9 cellular contexts compared by ENCODE assay signal in genomic region chr19:41325640-41325946, GRCh38. TPM values are rescaled to one million over a fixed set of nuclear protein-coding genes. Genes with fewer than 3 reads are reported as not detected.
A peak's percentile ranks its signal among the peaks of the same experiment; 100 is the strongest.
DNase-seq lines count a peak whose midpoint lies in the region; ATAC-seq lines count a peak whose summit lies in the region.
"Had no signal": no experiment of that assay in that cellular context is flagged by ENCODE, and none has a peak within 500 bp of the region (broad histone marks: within the 10 kb centered on the region; RNA-seq: fewer than 3 reads in every experiment).

No MANE protein-coding gene starts in this region.

- peaks cover 35% of the 10 kb centered on the region for H3K4me1 ChIP-seq in iPS-20b (ENCODE audit: insufficient read depth, low read length)
- peaks cover 68 to 81% (median 80%) of the 10 kb centered on the region in 3 donors for H3K4me1 ChIP-seq in skeletal muscle tissue (ENCODE audit: control insufficient read depth in 3 of 3, insufficient read depth in 3 of 3, low read length in 3 of 3)
- H3K4me1 ChIP-seq in Karpas-422 (ENCODE audit: low read length): peaks cover 33% of the 10 kb centered on the region

- no peak overlapping the region for H2AFZ ChIP-seq in Karpas-422 (ENCODE audit: low read length)

- peak overlapping the region; percentile 38 for H3K4me3 ChIP-seq in H7 (ENCODE audit: insufficient read depth, low read depth, low read length)
- peak overlapping the region; percentile 69; the same call in 1 of the 2 replicates for H3K4me3 ChIP-seq in iPS-20b (ENCODE audit: low read length)
- peak overlapping the region; percentile 52 to 75 (median 75) for H3K4me3 ChIP-seq in skeletal muscle tissue (ENCODE audit: low read length in 3 of 3)
- H3K4me3 ChIP-seq in Karpas-422 (ENCODE audit: low read length): no peak overlapping the region

- H3K27me3 Mint-ChIP-seq in activated naive CD8-positive, alpha-beta T cell treated with anti-CD3 and anti-CD28 coated beads, Interleukin-2, amount 50 U/mL, for 24 hours: no peaks in the 10 kb centered on the region

- H3K4me3 Mint-ChIP-seq in activated naive CD8-positive, alpha-beta T cell treated with anti-CD3 and anti-CD28 coated beads, Interleukin-2, amount 50 U/mL, for 24 hours: no peak overlapping the region

- H3K27me3 ChIP-seq in H7 (ENCODE audit: control insufficient read depth, insufficient read depth, low read length) (no peaks in the 10 kb centered on the region), iPS-20b (ENCODE audit: insufficient read depth, low read length) (peaks cover 11% of the 10 kb centered on the region; the same call in 1 of the 2 replicates), skeletal muscle tissue (ENCODE audit: control insufficient read depth in 3 of 3, insufficient read depth in 3 of 3, low read length in 3 of 3) (no peaks in the 10 kb centered on the region), Karpas-422 (ENCODE audit: low read length) (no peaks in the 10 kb centered on the region)

- no peak for ATAC-seq in activated naive CD8-positive, alpha-beta T cell treated with anti-CD3 and anti-CD28 coated beads, Interleukin-2, amount 50 U/mL, for 24 hours

- H3K79me2 ChIP-seq in Karpas-422 (ENCODE audit: low read length): peaks cover 18% of the 10 kb centered on the region

- no peak overlapping the region for H3K27ac ChIP-seq in iPS-20b (ENCODE audit: low read length)
- peak overlapping the region; percentile 89 for H3K27ac ChIP-seq in skeletal muscle tissue (ENCODE audit: low read depth, low read length)
- H3K27ac ChIP-seq in Karpas-422 (ENCODE audit: low read length): no peak overlapping the region

- H3K36me3 ChIP-seq in H7 (replicated peaks; ENCODE audit: control insufficient read depth, insufficient read depth, low read length) (peaks cover 3% of the 10 kb centered on the region), iPS-20b (ENCODE audit: insufficient read depth, low read depth, low read length) (peaks cover 2% of the 10 kb centered on the region; the same call in 1 of the 2 replicates), skeletal muscle tissue (ENCODE audit: control insufficient read depth in 3 of 3, insufficient read depth in 3 of 3, low read length in 3 of 3) (peaks cover 8 to 26% (median 12%) of the 10 kb centered on the region in 3 donors), Karpas-422 (ENCODE audit: insufficient read depth, low read length) (no peaks in the 10 kb centered on the region; the same call in 1 of the 2 replicates)

- H4K20me1 ChIP-seq in Karpas-422 (ENCODE audit: insufficient read depth, low read depth, low read length): no peaks in the 10 kb centered on the region

- no peak overlapping the region for H3K4me2 ChIP-seq in Karpas-422 (ENCODE audit: low read depth, low read length, poor library complexity, severe bottlenecking)

- peaks cover 68% of the 10 kb centered on the region for H3K4me1 Mint-ChIP-seq in activated naive CD8-positive, alpha-beta T cell treated with anti-CD3 and anti-CD28 coated beads, Interleukin-2, amount 50 U/mL, for 24 hours

- peaks cover 30% of the 10 kb centered on the region for H3K36me3 Mint-ChIP-seq in activated naive CD8-positive, alpha-beta T cell treated with anti-CD3 and anti-CD28 coated beads, Interleukin-2, amount 50 U/mL, for 24 hours (ENCODE audit: low read depth)

- no peaks in the 10 kb centered on the region for H3K9me3 Mint-ChIP-seq in activated naive CD8-positive, alpha-beta T cell treated with anti-CD3 and anti-CD28 coated beads, Interleukin-2, amount 50 U/mL, for 24 hours

- no peaks in the 10 kb centered on the region for H3K9me2 ChIP-seq in Karpas-422 (replicated peaks; ENCODE audit: insufficient read depth, low read length)

- H3K9me3 ChIP-seq in iPS-20b (ENCODE audit: insufficient read depth, low read depth, low read length): no peaks in the 10 kb centered on the region
- H3K9me3 ChIP-seq in skeletal muscle tissue (ENCODE audit: control insufficient read depth in 3 of 3, low read length in 3 of 3): no peaks in the 10 kb centered on the region
- no peaks in the 10 kb centered on the region for H3K9me3 ChIP-seq in Karpas-422 (ENCODE audit: low read length)

- no peak for DNase-seq in H7
- no peak for DNase-seq in activated naive CD8-positive, alpha-beta T cell treated with anti-CD3 and anti-CD28 coated beads, Interleukin-2, amount 50 U/mL, for 24 hours
- DNase-seq in amniotic stem cell (lab: John Stamatoyannopoulos, UW): no peak
- no peak for DNase-seq in Karpas-422
- no peak for DNase-seq in mesenteric fat pad (ENCODE audit: low spot score)
- DNase-seq in MV-4-11 (lab: John Stamatoyannopoulos, UW): no peak
- DNase-seq: NCI-H1436 had no signal

- H3K9ac ChIP-seq in iPS-20b (ENCODE audit: low read depth, low read length) (peak overlapping the region; percentile 59; the same call in 1 of the 2 replicates), skeletal muscle tissue (ENCODE audit: low read depth in 1 of 3, low read length in 3 of 3) (peak overlapping the region; percentile 65 to 82 (median 74)), Karpas-422 (ENCODE audit: low read length) (no peak overlapping the region)

- peak overlapping the region; percentile 77 for H3K27ac Mint-ChIP-seq in activated naive CD8-positive, alpha-beta T cell treated with anti-CD3 and anti-CD28 coated beads, Interleukin-2, amount 50 U/mL, for 24 hours

RNA-seq across cellular contexts. Expression of gene CCDC97, which starts 15.6 kb away (rescaled TPM):
- 19.6 and 20.8 TPM in 2 replicates for total RNA-seq in H7 (2014; rRNA removed; shearing (Covaris generic))
- total RNA-seq in skeletal muscle tissue: 8.9 TPM
- total RNA-seq in Karpas-422 (2014; rRNA removed; shearing (Covaris generic); ENCODE audit: low replicate concordance): 15.5 and 17.3 TPM in 2 replicates
- total RNA-seq in mesenteric fat pad: 20.5 TPM

RNA-seq across cellular contexts. Expression of gene TGFB1, which starts 28.1 kb away (rescaled TPM):
- total RNA-seq in H7 (2014; rRNA removed; shearing (Covaris generic)): 8.6 and 11.6 TPM in 2 replicates
- total RNA-seq in skeletal muscle tissue (3.1 TPM), mesenteric fat pad (54.3 TPM)
- total RNA-seq in Karpas-422 (2014; rRNA removed; shearing (Covaris generic); ENCODE audit: low replicate concordance): 17.5 and 26.0 TPM in 2 replicates

RNA-seq across cellular contexts. Expression of gene B9D2, which starts 38.4 kb away (rescaled TPM):
- total RNA-seq in H7 (2014; rRNA removed; shearing (Covaris generic)): 1.1 and 2.9 TPM in 2 replicates
- 2.1 TPM for total RNA-seq in skeletal muscle tissue
- 4.1 and 7.6 TPM in 2 replicates for total RNA-seq in Karpas-422 (2014; rRNA removed; shearing (Covaris generic); ENCODE audit: low replicate concordance)
- total RNA-seq in mesenteric fat pad: 3.5 TPM

RNA-seq across cellular contexts. Expression of gene TMEM91, which starts 50.7 kb away (rescaled TPM):
- total RNA-seq in H7 (2014; rRNA removed; shearing (Covaris generic)): 8.4 and 13.3 TPM in 2 replicates
- 2.1 TPM for total RNA-seq in skeletal muscle tissue
- 1.3 and 4.9 TPM in 2 replicates for total RNA-seq in Karpas-422 (2014; rRNA removed; shearing (Covaris generic); ENCODE audit: low replicate concordance)
- total RNA-seq in mesenteric fat pad: 10.0 TPM
